In genomic region chr12:122974892-122975789, GRCh38 we compare ENCODE assay signal across 1 cellular context.
A peak's percentile ranks its signal among the peaks of the same experiment; 100 is the strongest.
TF ChIP-seq lines count a peak whose summit lies in the region.

Gene OGFOD2 (plus strand): TSS chr12:122975244. CDS start chr12:122975252, 8 bp downstream.

TF ChIP-seq in HepG2, 621 proteins besides CTCF, POLR2A, EP300 and RAD21 (continued from another document and continues in another):
- no peak for TF ChIP-seq SNAPC2 (CRISPR knock-in tag; IDR thresholded peaks at IDR 0.05)
- TF ChIP-seq ZNF224 (CRISPR knock-in tag; IDR thresholded peaks at IDR 0.05), result peak; percentile 71; the same call in 1 of the 2 replicates
- no peak for TF ChIP-seq ZFP36L2 (CRISPR knock-in tag; IDR thresholded peaks at IDR 0.05)
- no peak for TF ChIP-seq FOXA1 (IDR thresholded peaks at IDR 0.05)
- no peak for TF ChIP-seq FOXA1 (CRISPR knock-in tag; IDR thresholded peaks at IDR 0.05)
- peak; percentile 15; the same call in 1 of the 2 replicates for TF ChIP-seq ZNF446 (CRISPR knock-in tag; IDR thresholded peaks at IDR 0.05)
- no peak for TF ChIP-seq ZNF432 (CRISPR knock-in tag; IDR thresholded peaks at IDR 0.05; ENCODE audit: borderline replicate concordance)
- no peak for TF ChIP-seq MZF1 (CRISPR knock-in tag; IDR thresholded peaks at IDR 0.05; ENCODE audit: borderline replicate concordance)
- TF ChIP-seq MIER2 (CRISPR knock-in tag; IDR thresholded peaks at IDR 0.05), result no peak
- TF ChIP-seq ZNF33B (CRISPR knock-in tag; IDR thresholded peaks at IDR 0.05), result no peak
- TF ChIP-seq MXD1 (CRISPR knock-in tag; IDR thresholded peaks at IDR 0.05), result peak; percentile 69
- TF ChIP-seq ZC3H13 (CRISPR knock-in tag; IDR thresholded peaks at IDR 0.05), result peak; percentile 95
- TF ChIP-seq SAP130 (CRISPR knock-in tag; IDR thresholded peaks at IDR 0.05; ENCODE audit: low read depth), result peak; percentile 71
- TF ChIP-seq RNF2 (conservative IDR thresholded peaks at IDR 0.05; ENCODE audit: low read depth), result no peak
- peak; percentile 91 for TF ChIP-seq YY1 (IDR thresholded peaks at IDR 0.05; ENCODE audit: insufficient read depth, insufficient replicate concordance, low read depth, low read length)
- TF ChIP-seq ZSCAN22 (CRISPR knock-in tag; IDR thresholded peaks at IDR 0.05), result no peak
- TF ChIP-seq ZNF251 (CRISPR knock-in tag; IDR thresholded peaks at IDR 0.05), result no peak
- TF ChIP-seq CSRNP2 (CRISPR knock-in tag; conservative IDR thresholded peaks at IDR 0.05; ENCODE audit: low read depth), result no peak
- no peak for TF ChIP-seq SATB2 (CRISPR knock-in tag; IDR thresholded peaks at IDR 0.05)
- no peak for TF ChIP-seq RAD51 (IDR thresholded peaks at IDR 0.05; ENCODE audit: borderline replicate concordance)
- TF ChIP-seq RFXAP (CRISPR knock-in tag; IDR thresholded peaks at IDR 0.05; ENCODE audit: borderline replicate concordance), result 0 out of 2 replicates have a peak, but pooled peaks have one; percentile 22
- TF ChIP-seq KMT2A (CRISPR knock-in tag; IDR thresholded peaks at IDR 0.05), result peak; percentile 29; the same call in 1 of the 2 replicates
- no peak for TF ChIP-seq TOE1 (CRISPR knock-in tag; IDR thresholded peaks at IDR 0.05)
- 0 out of 2 replicates have a peak, but pooled peaks have one; percentile 12 for TF ChIP-seq MEIS2 (CRISPR knock-in tag; IDR thresholded peaks at IDR 0.05)
- no peak for TF ChIP-seq ZBTB43 (CRISPR knock-in tag; conservative IDR thresholded peaks at IDR 0.05)
- peak; percentile 24; the same call in 1 of the 2 replicates for TF ChIP-seq CBFB (CRISPR knock-in tag; IDR thresholded peaks at IDR 0.05)
- TF ChIP-seq TEAD2 (CRISPR knock-in tag; IDR thresholded peaks at IDR 0.05), result no peak
- no peak for TF ChIP-seq ZNF317 (CRISPR knock-in tag; IDR thresholded peaks at IDR 0.05)
- TF ChIP-seq MXI1 (IDR thresholded peaks at IDR 0.05; ENCODE audit: borderline replicate concordance, low read depth, low read length), result peak; percentile 91; the same call in 1 of the 3 replicates
- TF ChIP-seq CEBPZ (IDR thresholded peaks at IDR 0.05; ENCODE audit: low read length), result no peak
- TF ChIP-seq CHD4 (IDR thresholded peaks at IDR 0.05; ENCODE audit: borderline replicate concordance, low read length), result no peak
- no peak; the same call in 1 of the 2 replicates for TF ChIP-seq SALL2 (CRISPR knock-in tag; IDR thresholded peaks at IDR 0.05)
- TF ChIP-seq ZNF142 (CRISPR knock-in tag; IDR thresholded peaks at IDR 0.05), result peak; percentile 16; the same call in 1 of the 2 replicates
- TF ChIP-seq ZNF407 (CRISPR knock-in tag; IDR thresholded peaks at IDR 0.05; ENCODE audit: not compliant biosample characterization), result no peak
- TF ChIP-seq SP4 (CRISPR knock-in tag; IDR thresholded peaks at IDR 0.05), result peak; percentile 50; the same call in 1 of the 2 replicates
- no peak for TF ChIP-seq NKX3-1 (CRISPR knock-in tag; IDR thresholded peaks at IDR 0.05)
- peak; percentile 39; the same call in 1 of the 2 replicates for TF ChIP-seq MAX (IDR thresholded peaks at IDR 0.05)
- TF ChIP-seq ZNF800 (CRISPR knock-in tag; IDR thresholded peaks at IDR 0.05), result no peak
